In genomic region chr9:33113799-33114547, GRCh38 we compare ENCODE assay signal across 21 cellular contexts. TPM values are rescaled to one million over a fixed set of nuclear protein-coding genes. Genes with fewer than 3 reads are reported as not detected.
DNase-seq lines count a peak whose midpoint lies in the region; ATAC-seq and TF ChIP-seq lines count a peak whose summit lies in the region.
"Had no signal": no experiment of that assay in that cellular context is flagged by ENCODE, and none has a peak within 500 bp of the region (broad histone marks: within the 10 kb centered on the region; RNA-seq: fewer than 3 reads in every experiment).

No MANE protein-coding gene starts in this region.

- peak overlapping the region; percentile 21 for H3K27ac Mint-ChIP-seq in T-helper 2 cell treated with Interferon-gamma antibody and Interleukin-4, amounts not matched to agents 5 μg/mL and 100 μg/mL, for 36 hours
- H3K27ac Mint-ChIP-seq in CD4-positive, alpha-beta T cell, result peak overlapping the region; percentile 54
- H3K27ac Mint-ChIP-seq in activated T-helper 17 cell treated with anti-CD3 and anti-CD28 coated beads, Interleukin-2, amount 50 U/mL, for 72 hours, result peak overlapping the region; percentile 44
- H3K27ac Mint-ChIP-seq in natural killer cell, result peak overlapping the region; percentile 78 to 85
- no peak overlapping the region for H3K27ac Mint-ChIP-seq in activated T-helper 2 cell treated with anti-CD3 and anti-CD28 coated beads, Interferon-gamma antibody, Interleukin-2, Interleukin-4, amounts not matched to agents 10 μg/mL and 5 μg/mL and 100 μg/mL, durations not matched to agents 14 hours and 24 hours and 36 hours

- CTCF ChIA-PET in CD4-positive, alpha-beta T cell (lab: Charles Lee), result no interaction called here

- peaks cover 13% of the 10 kb centered on the region for H3K4me1 Mint-ChIP-seq in T-helper 2 cell treated with Interferon-gamma antibody and Interleukin-4, amounts not matched to agents 5 μg/mL and 100 μg/mL, for 36 hours (ENCODE audit: low read depth)
- peaks cover 27% of the 10 kb centered on the region for H3K4me1 Mint-ChIP-seq in CD4-positive, alpha-beta T cell (ENCODE audit: low read depth)
- peaks cover 23% of the 10 kb centered on the region for H3K4me1 Mint-ChIP-seq in activated T-helper 17 cell treated with anti-CD3 and anti-CD28 coated beads, Interleukin-2, amount 50 U/mL, for 72 hours
- H3K4me1 Mint-ChIP-seq in natural killer cell, result peaks cover 34 to 41% of the 10 kb centered on the region in 2 donors
- H3K4me1 Mint-ChIP-seq in activated T-helper 2 cell treated with anti-CD3 and anti-CD28 coated beads, Interferon-gamma antibody, Interleukin-2, Interleukin-4, amounts not matched to agents 10 μg/mL and 5 μg/mL and 100 μg/mL, durations not matched to agents 14 hours and 24 hours and 36 hours (ENCODE audit: low read depth), result peaks cover 14% of the 10 kb centered on the region
- H3K4me1 Mint-ChIP-seq: neural crest cell had no signal

- no peak for ATAC-seq in CD4-positive, alpha-beta T cell (ENCODE audit: poor library complexity)
- ATAC-seq in activated T-helper 17 cell treated with anti-CD3 and anti-CD28 coated beads, Interleukin-2, amount 50 U/mL, for 72 hours (replicated peaks), result no peak
- ATAC-seq in natural killer cell (peak; percentile 65 to 74 (median 71)), foreskin keratinocyte (no peak)
- ATAC-seq: stimulated activated naive B cell treated with anti-CD40 and anti-IgM and Interleukin-4, amounts not matched to agents 10 μg/mL and 1 μg/mL and 100 μg/mL, for 72 hours had no signal

- no peak for TF ChIP-seq CTCF in CD4-positive, alpha-beta T cell (IDR thresholded peaks at IDR 0.05)
- no peak for TF ChIP-seq CTCF in natural killer cell (IDR thresholded peaks at IDR 0.05)
- TF ChIP-seq CTCF in foreskin keratinocyte (conservative IDR thresholded peaks at IDR 0.05), result no peak

- H3K27me3 ChIP-seq in CD4-positive, alpha-beta T cell (ENCODE audit: control insufficient read depth, insufficient read depth, low read length), result no peaks in the 10 kb centered on the region
- H3K27me3 ChIP-seq in foreskin keratinocyte, result no peaks in the 10 kb centered on the region
- H3K27me3 ChIP-seq: thyroid gland had no signal

- POLR2A ChIA-PET in CD4-positive, alpha-beta T cell (lab: Charles Lee), result no interaction called here

- no peak overlapping the region for H3K4me3 Mint-ChIP-seq in T-helper 2 cell treated with Interferon-gamma antibody and Interleukin-4, amounts not matched to agents 5 μg/mL and 100 μg/mL, for 36 hours
- H3K4me3 Mint-ChIP-seq in CD4-positive, alpha-beta T cell, result peak overlapping the region; percentile 35
- H3K4me3 Mint-ChIP-seq in activated T-helper 17 cell treated with anti-CD3 and anti-CD28 coated beads, Interleukin-2, amount 50 U/mL, for 72 hours, result no peak overlapping the region
- H3K4me3 Mint-ChIP-seq in natural killer cell, result peak overlapping the region; percentile 41
- H3K4me3 Mint-ChIP-seq in activated T-helper 2 cell treated with anti-CD3 and anti-CD28 coated beads, Interferon-gamma antibody, Interleukin-2, Interleukin-4, amounts not matched to agents 10 μg/mL and 5 μg/mL and 100 μg/mL, durations not matched to agents 14 hours and 24 hours and 36 hours (ENCODE audit: low read depth), result no peak overlapping the region
- H3K4me3 Mint-ChIP-seq: neural crest cell; stimulated activated naive B cell treated with anti-CD40 and anti-IgM and Interleukin-4, amounts not matched to agents 10 μg/mL and 1 μg/mL and 100 μg/mL, for 72 hours had no signal

- no peaks in the 10 kb centered on the region for H3K9me3 Mint-ChIP-seq in T-helper 2 cell treated with Interferon-gamma antibody and Interleukin-4, amounts not matched to agents 5 μg/mL and 100 μg/mL, for 36 hours
- H3K9me3 Mint-ChIP-seq in CD4-positive, alpha-beta T cell, result no peaks in the 10 kb centered on the region
- H3K9me3 Mint-ChIP-seq in activated T-helper 17 cell treated with anti-CD3 and anti-CD28 coated beads, Interleukin-2, amount 50 U/mL, for 72 hours, result no peaks in the 10 kb centered on the region
- H3K9me3 Mint-ChIP-seq in natural killer cell, result no peaks in the 10 kb centered on the region
- H3K9me3 Mint-ChIP-seq in activated T-helper 2 cell treated with anti-CD3 and anti-CD28 coated beads, Interferon-gamma antibody, Interleukin-2, Interleukin-4, amounts not matched to agents 10 μg/mL and 5 μg/mL and 100 μg/mL, durations not matched to agents 14 hours and 24 hours and 36 hours, result no peaks in the 10 kb centered on the region
- H3K9me3 Mint-ChIP-seq: neural crest cell; stimulated activated naive B cell treated with anti-CD40 and anti-IgM and Interleukin-4, amounts not matched to agents 10 μg/mL and 1 μg/mL and 100 μg/mL, for 72 hours had no signal

- no peak for DNase-seq in T-helper 2 cell treated with Interferon-gamma antibody and Interleukin-4, amounts not matched to agents 5 μg/mL and 100 μg/mL, for 36 hours (ENCODE audit: low spot score)
- DNase-seq in T-helper 2 cell (no peak), natural killer cell (peak; percentile 41), AG20443 (ENCODE audit: low spot score) (no peak), foreskin keratinocyte (no peak)
- no peak for DNase-seq in CD4-positive, alpha-beta T cell
- no peak for DNase-seq in activated T-helper 2 cell treated with anti-CD3 and anti-CD28 coated beads, Interferon-gamma antibody, Interleukin-2, Interleukin-4, amounts not matched to agents 10 μg/mL and 5 μg/mL and 100 μg/mL, durations not matched to agents 14 hours and 24 hours and 36 hours (ENCODE audit: low spot score)
- DNase-seq: activated CD4-positive, CD25-positive, alpha-beta regulatory T cell; activated gamma-delta T cell treated with Interleukin-2 at 50 U/mL for 16 hours; aorta; effector CD8-positive, alpha-beta T cell; NCI-H1105 treated with DMSO at 0.1 percent for 48 hours; NCI-H2107; NCI-H510A; stimulated activated naive B cell treated with anti-CD40 and anti-IgM and Interleukin-4, amounts not matched to agents 10 μg/mL and 1 μg/mL and 100 μg/mL, for 72 hours; thyroid gland had no signal

- peaks cover 32% of the 10 kb centered on the region for H3K36me3 Mint-ChIP-seq in T-helper 2 cell treated with Interferon-gamma antibody and Interleukin-4, amounts not matched to agents 5 μg/mL and 100 μg/mL, for 36 hours (ENCODE audit: low read depth)
- H3K36me3 Mint-ChIP-seq in CD4-positive, alpha-beta T cell (ENCODE audit: low read depth), result peaks cover 85% of the 10 kb centered on the region
- H3K36me3 Mint-ChIP-seq in activated T-helper 17 cell treated with anti-CD3 and anti-CD28 coated beads, Interleukin-2, amount 50 U/mL, for 72 hours (ENCODE audit: low read depth), result peaks cover 99% of the 10 kb centered on the region
- peaks cover 8% of the 10 kb centered on the region for H3K36me3 Mint-ChIP-seq in natural killer cell
- peaks cover 63% of the 10 kb centered on the region for H3K36me3 Mint-ChIP-seq in activated T-helper 2 cell treated with anti-CD3 and anti-CD28 coated beads, Interferon-gamma antibody, Interleukin-2, Interleukin-4, amounts not matched to agents 10 μg/mL and 5 μg/mL and 100 μg/mL, durations not matched to agents 14 hours and 24 hours and 36 hours (ENCODE audit: low read depth)

- no peaks in the 10 kb centered on the region for H3K9me3 ChIP-seq in CD4-positive, alpha-beta T cell (ENCODE audit: control insufficient read depth, low read length)
- H3K9me3 ChIP-seq: prostate gland, thyroid gland had no signal

- H3K27ac ChIP-seq in CD4-positive, alpha-beta T cell (ENCODE audit: low read depth, low read length), result no peak overlapping the region
- H3K27ac ChIP-seq in foreskin keratinocyte, result no peak overlapping the region
- H3K27ac ChIP-seq: 22Rv1, prostate gland, SK-N-MC, thyroid gland had no signal

- intact Hi-C loops in CD4-positive, alpha-beta T cell (cut with DNase I, micrococcal nuclease), result loop anchor here in 1 of 2 experiments (10.0 kb wide), 1 partner anchor 51 kb away; the partner anchor contains the start of gene B4GALT1
- intact Hi-C loops in natural killer cell (cut with micrococcal nuclease), result loop anchor here (10.0 kb wide), 1 partner anchor 51 kb away; the partner anchor contains the start of gene B4GALT1
- intact Hi-C loops in activated T-helper 2 cell treated with anti-CD3 and anti-CD28 coated beads, Interferon-gamma antibody, Interleukin-2, Interleukin-4, amounts not matched to agents 10 μg/mL and 5 μg/mL and 100 μg/mL, durations not matched to agents 14 hours and 24 hours and 36 hours (cut with micrococcal nuclease), result no loop called here

- no peaks in the 10 kb centered on the region for H3K27me3 Mint-ChIP-seq in T-helper 2 cell treated with Interferon-gamma antibody and Interleukin-4, amounts not matched to agents 5 μg/mL and 100 μg/mL, for 36 hours (ENCODE audit: low read depth)
- no peaks in the 10 kb centered on the region for H3K27me3 Mint-ChIP-seq in CD4-positive, alpha-beta T cell
- no peaks in the 10 kb centered on the region for H3K27me3 Mint-ChIP-seq in activated T-helper 17 cell treated with anti-CD3 and anti-CD28 coated beads, Interleukin-2, amount 50 U/mL, for 72 hours
- peaks cover 0 to 2% of the 10 kb centered on the region in 2 donors for H3K27me3 Mint-ChIP-seq in natural killer cell (ENCODE audit: low read depth in 2 of 2)
- no peaks in the 10 kb centered on the region for H3K27me3 Mint-ChIP-seq in activated T-helper 2 cell treated with anti-CD3 and anti-CD28 coated beads, Interferon-gamma antibody, Interleukin-2, Interleukin-4, amounts not matched to agents 10 μg/mL and 5 μg/mL and 100 μg/mL, durations not matched to agents 14 hours and 24 hours and 36 hours (ENCODE audit: low read depth)
- H3K27me3 Mint-ChIP-seq: stimulated activated naive B cell treated with anti-CD40 and anti-IgM and Interleukin-4, amounts not matched to agents 10 μg/mL and 1 μg/mL and 100 μg/mL, for 72 hours had no signal

- peaks cover 11% of the 10 kb centered on the region for H3K4me1 ChIP-seq in foreskin keratinocyte
- H3K4me1 ChIP-seq: prostate gland had no signal

RNA-seq across cellular contexts. Expression of gene SMU1, which starts 37.5 kb away (rescaled TPM):
- total RNA-seq in CD4-positive, alpha-beta T cell, result 10 to 100 TPM; 25.1 to 26.0 TPM
- total RNA-seq in activated T-helper 17 cell treated with anti-CD3 and anti-CD28 coated beads, Interleukin-2, amount 50 U/mL, for 72 hours, result 10 to 100 TPM; 24.2 to 30.9 TPM
- 10 to 100 TPM; 21.9 to 23.2 (median 22.1) TPM for total RNA-seq in natural killer cell
- 22.9 and 24.8 TPM in 2 replicates for total RNA-seq in foreskin keratinocyte
- 11.0 and 13.0 TPM in 2 replicates for polyA plus RNA-seq in foreskin keratinocyte
- total RNA-seq in activated T-helper 2 cell treated with anti-CD3 and anti-CD28 coated beads, Interferon-gamma antibody, Interleukin-2, Interleukin-4, amounts not matched to agents 10 μg/mL and 5 μg/mL and 100 μg/mL, durations not matched to agents 14 hours and 24 hours and 36 hours, result 27.6 and 28.3 TPM in 2 replicates

RNA-seq across cellular contexts. Expression of gene B4GALT1, which starts 53.2 kb away (rescaled TPM):
- 10 to 100 TPM; 74.7 to 77.0 TPM for total RNA-seq in CD4-positive, alpha-beta T cell
- 10 to 100 TPM; 45.4 to 57.9 TPM for total RNA-seq in activated T-helper 17 cell treated with anti-CD3 and anti-CD28 coated beads, Interleukin-2, amount 50 U/mL, for 72 hours
- total RNA-seq in natural killer cell, result 100 to 1,000 TPM; 122 to 143 (median 128) TPM
- 61.8 and 83.6 TPM in 2 replicates for total RNA-seq in foreskin keratinocyte
- 55.4 and 62.0 TPM in 2 replicates for polyA plus RNA-seq in foreskin keratinocyte
- 60.6 and 64.0 TPM in 2 replicates for total RNA-seq in activated T-helper 2 cell treated with anti-CD3 and anti-CD28 coated beads, Interferon-gamma antibody, Interleukin-2, Interleukin-4, amounts not matched to agents 10 μg/mL and 5 μg/mL and 100 μg/mL, durations not matched to agents 14 hours and 24 hours and 36 hours

Comparison
In these comparisons a context has a peak if more than half of its experiments do, and no peak if none do; other contexts are left out.
1. H3K4me3 Mint-ChIP-seq: peak in CD4-positive, alpha-beta T cell (single experiment) and natural killer cell (single experiment); none in T-helper 2 cell treated with Interferon-gamma antibody and Interleukin-4, amounts not matched to agents 5 μg/mL and 100 μg/mL, for 36 hours (single experiment), activated T-helper 17 cell treated with anti-CD3 and anti-CD28 coated beads, Interleukin-2, amount 50 U/mL, for 72 hours (single experiment) and activated T-helper 2 cell treated with anti-CD3 and anti-CD28 coated beads, Interferon-gamma antibody, Interleukin-2, Interleukin-4, amounts not matched to agents 10 μg/mL and 5 μg/mL and 100 μg/mL, durations not matched to agents 14 hours and 24 hours and 36 hours (single experiment).
2. ATAC-seq: peak in natural killer cell (3 of 3); none in CD4-positive, alpha-beta T cell (single experiment), activated T-helper 17 cell treated with anti-CD3 and anti-CD28 coated beads, Interleukin-2, amount 50 U/mL, for 72 hours (single experiment) and foreskin keratinocyte (single experiment).